ENCODE assay signal across 1 cellular context in the genomic region with DNA sequence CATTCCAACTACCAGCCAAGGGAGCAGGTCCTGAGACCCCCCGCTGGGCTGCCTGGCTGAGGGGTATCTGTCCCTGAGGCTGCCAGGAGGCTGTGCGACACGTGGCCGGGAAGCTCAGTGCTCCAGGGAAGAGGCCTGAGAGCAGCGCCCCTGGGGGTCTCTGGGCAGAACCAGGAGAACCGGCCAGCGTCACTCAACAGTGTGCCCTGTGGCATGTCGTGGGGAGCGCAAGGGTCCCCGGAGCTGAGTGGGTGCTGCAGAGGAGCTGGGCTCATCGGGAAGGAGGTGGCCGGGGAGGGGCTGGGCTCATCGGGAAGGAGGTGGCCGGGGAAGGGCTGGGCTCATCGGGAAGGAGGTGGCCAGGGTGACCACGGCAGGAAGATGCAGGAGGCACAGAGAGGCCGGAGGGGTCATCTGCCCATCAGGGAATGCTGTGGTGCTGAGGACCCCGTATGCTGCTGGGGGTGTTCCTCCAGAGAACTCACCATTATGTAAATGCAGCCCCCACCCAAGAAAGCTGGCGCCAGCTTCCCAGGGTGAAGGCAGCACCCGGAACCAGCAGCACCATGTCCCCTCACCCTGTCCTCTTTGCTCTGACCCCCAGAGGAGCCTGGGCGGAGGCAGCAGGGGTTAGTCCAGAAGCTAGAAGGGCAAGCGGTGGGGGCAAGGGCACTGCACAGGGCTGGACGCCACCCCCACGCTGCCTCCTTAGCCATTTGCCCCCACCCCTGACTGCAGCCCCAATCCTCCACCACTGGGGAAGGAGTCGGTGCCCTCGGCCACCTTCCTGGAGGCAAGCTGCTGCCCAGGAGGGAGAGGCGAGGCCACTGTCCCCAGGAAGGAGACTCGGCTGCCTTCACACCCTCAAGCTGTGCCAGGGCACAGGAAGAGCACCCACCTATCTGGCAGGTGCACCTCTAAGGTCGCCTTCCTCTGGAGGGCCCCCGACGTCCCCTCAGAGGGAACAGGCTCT.
TF ChIP-seq lines count a peak whose summit lies in the region.

No MANE protein-coding gene starts in this region.

TF ChIP-seq in HEK293, 187 proteins besides CTCF, POLR2A, EP300 and RAD21:
- TF ChIP-seq SCRT2 (tag by site-specific recombination; IDR thresholded peaks at IDR 0.05) (peak; percentile 68), ZNF777 (tag by site-specific recombination; IDR thresholded peaks at IDR 0.05; ENCODE audit: borderline replicate concordance) (no peak)
